Comparison of ENCODE assay signal across 13 cellular contexts in the genomic region with DNA sequence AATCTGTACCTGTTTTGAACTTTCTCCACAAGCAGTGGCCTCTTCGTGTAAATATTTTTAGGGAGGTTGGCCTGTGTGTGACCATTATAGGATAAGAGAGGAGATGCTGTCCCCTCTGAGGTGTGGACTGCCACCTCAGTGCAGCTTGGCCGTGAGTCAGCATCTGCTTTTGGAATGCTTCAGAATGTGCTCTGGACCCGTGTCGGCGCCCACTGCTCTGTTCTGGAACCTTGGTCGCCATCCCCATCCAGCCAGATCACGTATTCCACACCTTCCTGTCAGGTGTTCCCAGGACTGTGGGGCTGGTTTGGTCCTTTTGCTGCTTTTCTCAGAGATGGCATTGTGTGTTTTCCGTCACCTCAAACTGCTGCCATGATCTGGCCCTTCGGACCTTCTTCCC.
"Had no signal": no experiment of that assay in that cellular context is flagged by ENCODE, and none has a peak within 500 bp of the region (broad histone marks: within the 10 kb centered on the region; RNA-seq: fewer than 3 reads in every experiment).

No MANE protein-coding gene starts in this region.

- H3K4me3 Mint-ChIP-seq: activated CD4-positive, alpha-beta T cell treated with anti-CD3 and anti-CD28 coated beads for 36 hours; activated CD8-positive, alpha-beta T cell treated with anti-CD3 and anti-CD28 coated beads for 36 hours; activated T-helper 1 cell treated with anti-CD3 and anti-CD28 coated beads, Interleukin-12 subunit alpha, Interleukin-12 subunit beta, Interleukin-2, Interleukin-4 antibody, amounts not matched to agents 30 ng/mL and 10 ng/mL and 1 ng/mL, durations not matched to agents 14 hours and 24 hours and 36 hours; memory B cell; natural killer cell treated with Interleukin-12 subunit alpha and Interleukin-12 subunit beta and Interleukin-15 and Interleukin-18, amount 100 ng/mL, for 72 hours; stimulated activated naive CD8-positive, alpha-beta T cell treated with anti-CD3 and anti-CD28 coated beads, Interleukin-15, Interleukin-2, amounts not matched to agents 100 ng/mL and 50 ng/mL, for 24 hours had no signal

- DNase-seq: activated CD4-positive, alpha-beta T cell treated with anti-CD3 and anti-CD28 coated beads for 36 hours; activated CD8-positive, alpha-beta T cell treated with anti-CD3 and anti-CD28 coated beads for 36 hours; activated naive CD4-positive, alpha-beta T cell; aorta; esophagus squamous epithelium; foreskin melanocyte; heart left ventricle; stimulated activated CD4-positive, alpha-beta T cell treated with anti-CD3 and anti-CD28 coated beads, Interleukin-2, amount 100 ng/mL, for 48 hours had no signal

- H3K9me3 Mint-ChIP-seq: activated T-helper 1 cell treated with anti-CD3 and anti-CD28 coated beads, Interleukin-12 subunit alpha, Interleukin-12 subunit beta, Interleukin-2, Interleukin-4 antibody, amounts not matched to agents 30 ng/mL and 10 ng/mL and 1 ng/mL, durations not matched to agents 14 hours and 24 hours and 36 hours; natural killer cell treated with Interleukin-12 subunit alpha and Interleukin-12 subunit beta and Interleukin-15 and Interleukin-18, amount 100 ng/mL, for 72 hours; stimulated activated naive CD8-positive, alpha-beta T cell treated with anti-CD3 and anti-CD28 coated beads, Interleukin-15, Interleukin-2, amounts not matched to agents 100 ng/mL and 50 ng/mL, for 24 hours had no signal

- H3K27ac ChIP-seq: esophagus squamous epithelium, heart left ventricle had no signal

- H3K9me3 ChIP-seq: esophagus squamous epithelium, heart left ventricle had no signal

- H3K27ac Mint-ChIP-seq: activated CD4-positive, alpha-beta T cell treated with anti-CD3 and anti-CD28 coated beads for 36 hours; activated CD8-positive, alpha-beta T cell treated with anti-CD3 and anti-CD28 coated beads for 36 hours; activated T-helper 1 cell treated with anti-CD3 and anti-CD28 coated beads, Interleukin-12 subunit alpha, Interleukin-12 subunit beta, Interleukin-2, Interleukin-4 antibody, amounts not matched to agents 30 ng/mL and 10 ng/mL and 1 ng/mL, durations not matched to agents 14 hours and 24 hours and 36 hours; stimulated activated naive CD8-positive, alpha-beta T cell treated with anti-CD3 and anti-CD28 coated beads, Interleukin-15, Interleukin-2, amounts not matched to agents 100 ng/mL and 50 ng/mL, for 24 hours had no signal

- H3K36me3 ChIP-seq: esophagus squamous epithelium, heart left ventricle had no signal

- H3K36me3 Mint-ChIP-seq: memory B cell; natural killer cell treated with Interleukin-12 subunit alpha and Interleukin-12 subunit beta and Interleukin-15 and Interleukin-18, amount 100 ng/mL, for 72 hours had no signal

- H3K27me3 ChIP-seq: esophagus squamous epithelium, heart left ventricle had no signal

- ATAC-seq: activated CD4-positive, alpha-beta T cell treated with anti-CD3 and anti-CD28 coated beads for 36 hours; activated CD8-positive, alpha-beta T cell treated with anti-CD3 and anti-CD28 coated beads for 36 hours; heart left ventricle; left lobe of liver; natural killer cell treated with Interleukin-12 subunit alpha and Interleukin-12 subunit beta and Interleukin-15 and Interleukin-18, amount 100 ng/mL, for 72 hours had no signal

- H3K4me3 ChIP-seq: esophagus squamous epithelium, heart left ventricle had no signal

- H3K27me3 Mint-ChIP-seq: activated CD4-positive, alpha-beta T cell treated with anti-CD3 and anti-CD28 coated beads for 36 hours; activated CD8-positive, alpha-beta T cell treated with anti-CD3 and anti-CD28 coated beads for 36 hours; memory B cell; natural killer cell treated with Interleukin-12 subunit alpha and Interleukin-12 subunit beta and Interleukin-15 and Interleukin-18, amount 100 ng/mL, for 72 hours; stimulated activated naive CD8-positive, alpha-beta T cell treated with anti-CD3 and anti-CD28 coated beads, Interleukin-15, Interleukin-2, amounts not matched to agents 100 ng/mL and 50 ng/mL, for 24 hours had no signal
